1 cellular context compared by ENCODE assay signal in genomic region chr17:77459018-77459755, GRCh38.
TF ChIP-seq lines count a peak whose summit lies in the region.

No MANE protein-coding gene starts in this region.

TF ChIP-seq in HepG2, 621 proteins besides CTCF, POLR2A, EP300 and RAD21 (continued from another document and continues in another):
- no peak for TF ChIP-seq NFAT5 (CRISPR knock-in tag; IDR thresholded peaks at IDR 0.05)
- TF ChIP-seq EHMT2 (IDR thresholded peaks at IDR 0.05; ENCODE audit: borderline replicate concordance, low read depth, low read length), result no peak
- TF ChIP-seq IKZF5 (CRISPR knock-in tag; IDR thresholded peaks at IDR 0.05), result 0 out of 2 replicates have a peak, but pooled peaks have one; percentile 9
- no peak for TF ChIP-seq NR0B2 (CRISPR knock-in tag; IDR thresholded peaks at IDR 0.05)
- no peak for TF ChIP-seq TGIF2 (CRISPR knock-in tag; IDR thresholded peaks at IDR 0.05)
- TF ChIP-seq ZNF24 (IDR thresholded peaks at IDR 0.05), result no peak
- 0 out of 2 replicates have a peak, but pooled peaks have one; percentile 48 for TF ChIP-seq MTF2 (CRISPR knock-in tag; IDR thresholded peaks at IDR 0.05; ENCODE audit: borderline replicate concordance)
- TF ChIP-seq ATF7 (IDR thresholded peaks at IDR 0.05), result no peak
- no peak for TF ChIP-seq ATF7 (CRISPR knock-in tag; IDR thresholded peaks at IDR 0.05)
- TF ChIP-seq HNRNPL (IDR thresholded peaks at IDR 0.05; ENCODE audit: low read depth, low read length), result peak; percentile 82; the same call in 1 of the 2 replicates
- TF ChIP-seq CENPX (CRISPR knock-in tag; IDR thresholded peaks at IDR 0.05), result no peak
- TF ChIP-seq ZNF550 (CRISPR knock-in tag; IDR thresholded peaks at IDR 0.05; ENCODE audit: borderline replicate concordance), result no peak
- TF ChIP-seq MBD4 (IDR thresholded peaks at IDR 0.05; ENCODE audit: borderline replicate concordance, low read length), result no peak
- TF ChIP-seq ZNF629 (CRISPR knock-in tag; conservative IDR thresholded peaks at IDR 0.05), result no peak
- TF ChIP-seq RFX3 (CRISPR knock-in tag; IDR thresholded peaks at IDR 0.05), result no peak
- no peak for TF ChIP-seq RORA (CRISPR knock-in tag; IDR thresholded peaks at IDR 0.05)
- TF ChIP-seq THAP8 (CRISPR knock-in tag; IDR thresholded peaks at IDR 0.05; ENCODE audit: borderline replicate concordance), result no peak
- no peak for TF ChIP-seq ELK4 (CRISPR knock-in tag; IDR thresholded peaks at IDR 0.05; ENCODE audit: borderline replicate concordance)
- TF ChIP-seq ZFP1 (CRISPR knock-in tag; IDR thresholded peaks at IDR 0.05), result no peak
- TF ChIP-seq IKZF1 (IDR thresholded peaks at IDR 0.05), result no peak
- no peak for TF ChIP-seq ETS1 (CRISPR knock-in tag; IDR thresholded peaks at IDR 0.05)
- 0 out of 2 replicates have a peak, but pooled peaks have one; percentile 22 for TF ChIP-seq TAF1 (CRISPR knock-in tag; IDR thresholded peaks at IDR 0.05)
- TF ChIP-seq ATF6 (CRISPR knock-in tag; conservative IDR thresholded peaks at IDR 0.05), result no peak
- no peak for TF ChIP-seq HNF4A (CRISPR knock-in tag; IDR thresholded peaks at IDR 0.05)
- no peak for TF ChIP-seq SNAPC4 (CRISPR knock-in tag; IDR thresholded peaks at IDR 0.05)
- TF ChIP-seq CBX5 (CRISPR knock-in tag; IDR thresholded peaks at IDR 0.05; ENCODE audit: borderline replicate concordance), result no peak
- no peak for TF ChIP-seq ZNF775 (CRISPR knock-in tag; IDR thresholded peaks at IDR 0.05; ENCODE audit: borderline replicate concordance)
- no peak for TF ChIP-seq ZFYVE20 (CRISPR knock-in tag; IDR thresholded peaks at IDR 0.05; ENCODE audit: borderline replicate concordance, low read depth)
- TF ChIP-seq ZNF660 (CRISPR knock-in tag; IDR thresholded peaks at IDR 0.05; ENCODE audit: borderline replicate concordance, low read depth), result no peak
- no peak for TF ChIP-seq RBM39 (IDR thresholded peaks at IDR 0.05; ENCODE audit: low read depth, low read length, poor library complexity, severe bottlenecking)
- TF ChIP-seq ZNF800 (CRISPR knock-in tag; IDR thresholded peaks at IDR 0.05), result no peak
- TF ChIP-seq U2AF1 (optimal IDR thresholded peaks at IDR 0.05; ENCODE audit: low read depth, low read length), result no peak
- TF ChIP-seq ZNF264 (CRISPR knock-in tag; IDR thresholded peaks at IDR 0.05), result no peak
- no peak for TF ChIP-seq HNF4G (IDR thresholded peaks at IDR 0.05; ENCODE audit: borderline replicate concordance, low read depth, low read length)
- no peak for TF ChIP-seq HNF4G (CRISPR knock-in tag; IDR thresholded peaks at IDR 0.05; ENCODE audit: borderline replicate concordance, low read depth)
- no peak for TF ChIP-seq ZNF512 (CRISPR knock-in tag; IDR thresholded peaks at IDR 0.05)
- no peak for TF ChIP-seq HDAC2 (CRISPR knock-in tag; IDR thresholded peaks at IDR 0.05)
- no peak for TF ChIP-seq ZNF383 (CRISPR knock-in tag; IDR thresholded peaks at IDR 0.05; ENCODE audit: borderline replicate concordance)
- TF ChIP-seq CENPBD1 (CRISPR knock-in tag; IDR thresholded peaks at IDR 0.05; ENCODE audit: borderline replicate concordance, low read depth), result no peak
- TF ChIP-seq FOXO1 (CRISPR knock-in tag; IDR thresholded peaks at IDR 0.05), result peak; percentile 10; the same call in 1 of the 2 replicates
